In genomic region chr12:88242161-88242925, GRCh38 we compare ENCODE assay signal across 8 cellular contexts.
DNase-seq lines count a peak whose midpoint lies in the region; ATAC-seq lines count a peak whose summit lies in the region.

No MANE protein-coding gene starts in this region.

- DNase-seq in AG20443 (ENCODE audit: low spot score) (peak; percentile 81), islet precursor cell (peak; percentile 70), cortex of kidney (lab: John Stamatoyannopoulos, UW) (no peak), CD1c-positive myeloid dendritic cell (ENCODE audit: extremely low spot score) (no peak), UCSD-AML1 (lab: John Stamatoyannopoulos, UW; ENCODE audit: unreplicated experiment) (no peak)
- DNase-seq in activated T-cell treated with anti-CD3 and anti-CD28 coated beads, Interleukin-2, amount 50 U/mL, for 72 hours: peak; percentile 57 to 58

- H3K4me1 Mint-ChIP-seq in activated T-cell treated with anti-CD3 and anti-CD28 coated beads, Interleukin-2, amount 50 U/mL, for 72 hours (ENCODE audit: low read depth): peaks cover 48% of the 10 kb centered on the region

- peaks cover 5 to 7% of the 10 kb centered on the region in 2 donors for H3K9me3 Mint-ChIP-seq in activated T-cell treated with anti-CD3 and anti-CD28 coated beads, Interleukin-2, amount 50 U/mL, for 72 hours

- peak overlapping the region; percentile 95 for H3K27ac Mint-ChIP-seq in activated T-cell treated with anti-CD3 and anti-CD28 coated beads, Interleukin-2, amount 50 U/mL, for 72 hours

- ATAC-seq in HG02571 (IDR thresholded peaks at IDR 0.05; ENCODE audit: unreplicated experiment) (peak; percentile 62), GM21723 (IDR thresholded peaks at IDR 0.05; ENCODE audit: unreplicated experiment) (no peak)
- peak; percentile 96 to 98 for ATAC-seq in activated T-cell treated with anti-CD3 and anti-CD28 coated beads, Interleukin-2, amount 50 U/mL, for 72 hours (replicated peaks in 1 of 2)

- peak overlapping the region; percentile 25 to 70 for H3K4me3 Mint-ChIP-seq in activated T-cell treated with anti-CD3 and anti-CD28 coated beads, Interleukin-2, amount 50 U/mL, for 72 hours

- H3K36me3 Mint-ChIP-seq in activated T-cell treated with anti-CD3 and anti-CD28 coated beads, Interleukin-2, amount 50 U/mL, for 72 hours (ENCODE audit: insufficient read depth in 2 of 2): peaks cover 4 to 5% of the 10 kb centered on the region in 2 donors

- H3K27me3 Mint-ChIP-seq in activated T-cell treated with anti-CD3 and anti-CD28 coated beads, Interleukin-2, amount 50 U/mL, for 72 hours (ENCODE audit: low read depth): peaks cover 26% of the 10 kb centered on the region

Comparison
In these comparisons a context has a peak if more than half of its experiments do, and no peak if none do; other contexts are left out.
1. DNase-seq: peak in AG20443 (single experiment), activated T-cell treated with anti-CD3 and anti-CD28 coated beads, Interleukin-2, amount 50 U/mL, for 72 hours (2 of 2) and islet precursor cell (single experiment); none in cortex of kidney (single experiment), CD1c-positive myeloid dendritic cell (single experiment) and UCSD-AML1 (single experiment).